In the genomic region with DNA sequence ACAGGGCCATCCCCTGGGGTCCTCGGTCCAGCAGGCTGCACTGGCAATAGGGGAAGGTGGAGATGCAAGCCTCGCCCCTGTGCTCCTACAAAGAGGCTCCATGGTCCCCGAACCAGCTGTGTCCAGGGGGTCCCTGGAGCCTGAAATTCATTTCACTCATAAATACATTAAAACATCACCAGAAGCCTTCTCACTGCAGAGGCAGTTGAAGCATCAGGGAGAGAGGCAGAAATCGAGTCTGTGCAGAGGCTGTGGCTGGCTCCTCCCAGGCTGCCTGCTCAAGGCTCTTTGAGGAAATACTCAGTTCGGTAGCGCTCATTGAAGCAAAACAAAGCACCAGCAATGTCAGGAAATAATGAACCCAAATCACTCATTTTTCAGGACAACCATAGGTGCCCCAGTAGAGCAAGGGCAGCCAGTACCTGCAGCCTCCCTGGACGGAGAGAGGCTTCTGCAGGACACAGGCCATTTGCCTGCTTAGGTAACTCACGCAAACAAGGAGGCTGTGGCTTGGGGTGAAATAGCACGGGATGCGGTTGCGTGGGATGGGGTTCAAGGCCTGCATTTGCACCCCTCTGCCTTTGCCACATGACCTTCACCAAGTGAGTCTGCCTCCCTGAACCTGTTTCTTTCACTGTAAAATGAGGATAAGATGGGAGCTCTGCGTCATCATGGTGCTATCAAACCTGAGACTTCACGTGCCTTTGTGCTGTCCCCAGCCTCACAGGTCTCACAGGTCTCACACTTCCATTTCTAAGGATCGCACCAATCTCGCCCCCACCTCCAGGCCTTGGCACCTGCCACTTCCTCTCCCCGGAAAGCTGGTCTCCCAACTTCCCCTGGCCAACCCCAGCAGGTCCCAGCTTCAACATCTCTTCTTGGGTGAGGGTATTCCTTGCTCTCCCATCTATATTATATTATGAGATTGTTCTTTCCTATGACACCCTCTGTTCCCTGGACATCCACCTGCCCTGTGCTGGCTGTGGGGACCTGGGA, we compare ENCODE assay signal across 20 cellular contexts.
DNase-seq lines count a peak whose midpoint lies in the region; TF ChIP-seq lines count a peak whose summit lies in the region.
"Had no signal": no experiment of that assay in that cellular context is flagged by ENCODE, and none has a peak within 500 bp of the region (broad histone marks: within the 10 kb centered on the region; RNA-seq: fewer than 3 reads in every experiment).

No MANE protein-coding gene starts in this region.

- H3K36me3 Mint-ChIP-seq in activated CD4-positive, alpha-beta memory T cell treated with anti-CD3 and anti-CD28 coated beads for 36 hours = no peaks in the 10 kb centered on the region
- H3K36me3 Mint-ChIP-seq in activated CD4-positive, alpha-beta memory T cell treated with anti-CD3 and anti-CD28 coated beads, Interleukin-2, amount 10 ng/mL, durations not matched to agents 7 days and 5 days (ENCODE audit: low read depth) = no peaks in the 10 kb centered on the region
- H3K36me3 Mint-ChIP-seq: activated naive CD4-positive, alpha-beta T cell treated with anti-CD3 and anti-CD28 coated beads, Interleukin-2, amount 50 U/mL, for 72 hours had no signal

- no peak overlapping the region for H3K4me3 Mint-ChIP-seq in activated CD4-positive, alpha-beta memory T cell treated with anti-CD3 and anti-CD28 coated beads for 36 hours
- H3K4me3 Mint-ChIP-seq in activated CD4-positive, alpha-beta memory T cell treated with anti-CD3 and anti-CD28 coated beads, Interleukin-2, amount 10 ng/mL, durations not matched to agents 7 days and 5 days = no peak overlapping the region
- H3K4me3 Mint-ChIP-seq: activated CD4-positive, alpha-beta T cell treated with anti-CD3 and anti-CD28 coated beads for 36 hours; T-helper 2 cell treated with Interferon-gamma antibody and Interleukin-4, amounts not matched to agents 5 μg/mL and 100 μg/mL, for 36 hours had no signal

- H3K27ac Mint-ChIP-seq in activated CD4-positive, alpha-beta memory T cell treated with anti-CD3 and anti-CD28 coated beads for 36 hours = no peak overlapping the region
- no peak overlapping the region for H3K27ac Mint-ChIP-seq in activated CD4-positive, alpha-beta memory T cell treated with anti-CD3 and anti-CD28 coated beads, Interleukin-2, amount 10 ng/mL, durations not matched to agents 7 days and 5 days
- H3K27ac Mint-ChIP-seq: activated CD4-positive, alpha-beta T cell treated with anti-CD3 and anti-CD28 coated beads for 36 hours; T-helper 2 cell treated with Interferon-gamma antibody and Interleukin-4, amounts not matched to agents 5 μg/mL and 100 μg/mL, for 36 hours had no signal

- no peaks in the 10 kb centered on the region for H3K4me1 ChIP-seq in stomach
- H3K4me1 ChIP-seq: SJSA1 had no signal

- no peaks in the 10 kb centered on the region for H3K9me3 Mint-ChIP-seq in activated CD4-positive, alpha-beta memory T cell treated with anti-CD3 and anti-CD28 coated beads for 36 hours
- no peaks in the 10 kb centered on the region for H3K9me3 Mint-ChIP-seq in activated CD4-positive, alpha-beta memory T cell treated with anti-CD3 and anti-CD28 coated beads, Interleukin-2, amount 10 ng/mL, durations not matched to agents 7 days and 5 days
- H3K9me3 Mint-ChIP-seq: activated naive CD4-positive, alpha-beta T cell treated with anti-CD3 and anti-CD28 coated beads, Interleukin-2, amount 50 U/mL, for 72 hours; T-helper 2 cell treated with Interferon-gamma antibody and Interleukin-4, amounts not matched to agents 5 μg/mL and 100 μg/mL, for 36 hours had no signal

- no peak for TF ChIP-seq CTCF in stomach (IDR thresholded peaks at IDR 0.05)

- H3K27me3 ChIP-seq in stomach (peaks cover 0 to 23% (median 0%) of the 10 kb centered on the region in 3 donors), MG63 (no peaks in the 10 kb centered on the region)
- H3K27me3 ChIP-seq: body of pancreas, SJSA1 had no signal

- 73 to 87% (median 85%) methylated on average over 15 to 16 of the region's 16 CpGs for WGBS in stomach, 5 donors

- CTCF ChIA-PET in activated CD4-positive, alpha-beta memory T cell treated with anti-CD3 and anti-CD28 coated beads for 36 hours (lab: Charles Lee) = no interaction called here
- CTCF ChIA-PET in activated CD4-positive, alpha-beta memory T cell treated with anti-CD3 and anti-CD28 coated beads, Interleukin-2, amount 10 ng/mL, durations not matched to agents 7 days and 5 days (lab: Charles Lee) = no interaction called here

- POLR2A ChIA-PET in activated CD4-positive, alpha-beta memory T cell treated with anti-CD3 and anti-CD28 coated beads for 36 hours (lab: Charles Lee) = no interaction called here
- POLR2A ChIA-PET in activated CD4-positive, alpha-beta memory T cell treated with anti-CD3 and anti-CD28 coated beads, Interleukin-2, amount 10 ng/mL, durations not matched to agents 7 days and 5 days (lab: Charles Lee) = no interaction called here

- no peaks in the 10 kb centered on the region for H3K27me3 Mint-ChIP-seq in activated CD4-positive, alpha-beta memory T cell treated with anti-CD3 and anti-CD28 coated beads for 36 hours
- H3K27me3 Mint-ChIP-seq in activated CD4-positive, alpha-beta memory T cell treated with anti-CD3 and anti-CD28 coated beads, Interleukin-2, amount 10 ng/mL, durations not matched to agents 7 days and 5 days = no peaks in the 10 kb centered on the region
- H3K27me3 Mint-ChIP-seq: activated CD4-positive, alpha-beta T cell treated with anti-CD3 and anti-CD28 coated beads for 36 hours had no signal

- TF ChIP-seq EP300 in stomach (IDR thresholded peaks at IDR 0.05) = no peak

- intact Hi-C loops in activated CD4-positive, alpha-beta memory T cell treated with anti-CD3 and anti-CD28 coated beads for 36 hours (cut with micrococcal nuclease) = no loop called here
- intact Hi-C loops in stomach (cut with DNase I; ENCODE audit: low total_unique reads) = no loop called here

- no peak for TF ChIP-seq POLR2A in stomach (IDR thresholded peaks at IDR 0.05)

- peak; percentile 7 for DNase-seq in activated CD4-positive, alpha-beta memory T cell treated with anti-CD3 and anti-CD28 coated beads for 36 hours
- no peak for DNase-seq in activated CD4-positive, alpha-beta memory T cell treated with anti-CD3 and anti-CD28 coated beads, Interleukin-2, amount 10 ng/mL, durations not matched to agents 7 days and 5 days
- peak; percentile 56 for DNase-seq in left kidney (ENCODE audit: low read depth, low spot score)
- DNase-seq in stomach = peak; percentile 13
- DNase-seq in GDM1 (lab: John Stamatoyannopoulos, UW) = no peak
- no peak for DNase-seq in mucosa of gallbladder (ENCODE audit: low spot score)
- DNase-seq in MG63 = no peak
- DNase-seq: activated CD4-positive, alpha-beta T cell treated with anti-CD3 and anti-CD28 coated beads for 36 hours; C1 segment of cervical spinal cord; foreskin fibroblast; hippocampal formation; NCI-H1417; NCI-H2171; NCI-H748 treated with DMSO at 0.1 percent for 48 hours; occipital lobe had no signal

- H3K36me3 ChIP-seq in KOPT-K1 (ENCODE audit: insufficient read depth, low read length) = no peaks in the 10 kb centered on the region
- H3K36me3 ChIP-seq in stomach = no peaks in the 10 kb centered on the region
- H3K36me3 ChIP-seq in MG63 = no peaks in the 10 kb centered on the region
- H3K36me3 ChIP-seq: SJSA1 had no signal

- no peaks in the 10 kb centered on the region for H3K4me1 Mint-ChIP-seq in activated CD4-positive, alpha-beta memory T cell treated with anti-CD3 and anti-CD28 coated beads for 36 hours (ENCODE audit: low read depth)
- H3K4me1 Mint-ChIP-seq in activated CD4-positive, alpha-beta memory T cell treated with anti-CD3 and anti-CD28 coated beads, Interleukin-2, amount 10 ng/mL, durations not matched to agents 7 days and 5 days = no peaks in the 10 kb centered on the region
- H3K4me1 Mint-ChIP-seq: activated CD4-positive, alpha-beta T cell treated with anti-CD3 and anti-CD28 coated beads for 36 hours had no signal

- H3K27ac ChIP-seq in KOPT-K1 (ENCODE audit: low read depth, low read length, poor library complexity, severe bottlenecking) (peak overlapping the region; percentile 36), stomach (no peak overlapping the region)
- H3K27ac ChIP-seq: body of pancreas, SJSA1 had no signal

- H3K4me3 ChIP-seq in stomach = no peak overlapping the region
- H3K4me3 ChIP-seq in MG63 = no peak overlapping the region
- H3K4me3 ChIP-seq: body of pancreas, SJSA1 had no signal

- no peaks in the 10 kb centered on the region for H3K9me3 ChIP-seq in KOPT-K1 (ENCODE audit: insufficient read depth, low read length, poor library complexity, severe bottlenecking)
- H3K9me3 ChIP-seq in stomach = no peaks in the 10 kb centered on the region
- no peaks in the 10 kb centered on the region for H3K9me3 ChIP-seq in MG63
- H3K9me3 ChIP-seq: body of pancreas, SJSA1 had no signal

Comparison
In these comparisons a context has a peak if more than half of its experiments do, and no peak if none do; other contexts are left out.
1. DNase-seq: peak in activated CD4-positive, alpha-beta memory T cell treated with anti-CD3 and anti-CD28 coated beads for 36 hours (single experiment), left kidney (single experiment) and stomach (single experiment); none in activated CD4-positive, alpha-beta memory T cell treated with anti-CD3 and anti-CD28 coated beads, Interleukin-2, amount 10 ng/mL, durations not matched to agents 7 days and 5 days (single experiment), GDM1 (single experiment), mucosa of gallbladder (single experiment) and MG63 (single experiment).